Comparison of ENCODE assay signal across 8 cellular contexts in genomic region chr7:106284516-106285050, GRCh38. TPM values are rescaled to one million over a fixed set of nuclear protein-coding genes. Genes with fewer than 3 reads are reported as not detected.
A peak's percentile ranks its signal among the peaks of the same experiment; 100 is the strongest.
DNase-seq lines count a peak whose midpoint lies in the region; ATAC-seq, FAIRE-seq and TF ChIP-seq lines count a peak whose summit lies in the region.

Gene NAMPT, minus strand, starts transcription at chr7:106284983. Its CDS starts 99 bp downstream, at chr7:106284884.

- 0% methylated on average over 21 to 22 of the region's 61 CpGs for whole genome bisulfite sequencing in lower leg skin, 2 donors

- no peak for FAIRE-seq in GM19239 (lab: Jason Lieb, UNC)

- peak; percentile 11 for ATAC-seq in GM19025 (IDR thresholded peaks at IDR 0.05; ENCODE audit: low read depth, unreplicated experiment)
- ATAC-seq in HG03520 (IDR thresholded peaks at IDR 0.05; ENCODE audit: unreplicated experiment) = peak; percentile 7

- intact Hi-C loops in lower leg skin (cut with DNase I; ENCODE audit: low total_unique reads) = loop anchor here (10.0 kb wide), 1 partner anchor 180 kb away; no protein-coding TSS in a partner anchor

- peak within 1 kb of the TSS; percentile 48 for H3K4me3 ChIP-seq in lower leg skin (ENCODE audit: low read depth, poor library complexity, severe bottlenecking)

- H3K27ac ChIP-seq in cingulate gyrus (ENCODE audit: low read depth, low read length) = peak within 1 kb of the TSS; percentile 95

- TF ChIP-seq CTCF in lower leg skin (IDR thresholded peaks at IDR 0.05) = no peak

- DNase-seq in Ammon's horn (ENCODE audit: low spot score) (peak; percentile 30), T-helper 1 cell (peak in 3 of 5 donors; percentile 38 to 57 (median 41)), lower leg skin (ENCODE audit: low spot score in 2 of 2) (peak; percentile 21 to 91), GM19239 (ENCODE audit: insufficient read length, low spot score) (no peak)
- DNase-seq in stimulated activated CD8-positive, alpha-beta memory T cell treated with anti-CD3 and anti-CD28 coated beads, Interleukin-7, amount 100 ng/mL, for 4 hours (ENCODE audit: low read depth in 2 of 2) = peak; percentile 35 to 66

- peak in 1 of 2 donors; percentile 62 for TF ChIP-seq POLR2A in lower leg skin (IDR thresholded peaks at IDR 0.05)

RNA-seq across cellular contexts. Expression of gene NAMPT, which starts in this region (rescaled TPM):
- total RNA-seq in lower leg skin = 100 to 1,000 TPM in 3 of 4 donors, 10 to 100 TPM in 1; 94.9 to 170 (median 114) TPM
